Comparison of ENCODE assay signal across 8 cellular contexts in genomic region chr11:128496684-128497056, GRCh38.
DNase-seq lines count a peak whose midpoint lies in the region; ATAC-seq and TF ChIP-seq lines count a peak whose summit lies in the region.

No MANE protein-coding gene starts in this region.

- H3K4me3 Mint-ChIP-seq in activated naive CD8-positive, alpha-beta T cell treated with anti-CD3 and anti-CD28 coated beads for 36 hours = peak overlapping the region; percentile 79
- no peak overlapping the region for H3K4me3 Mint-ChIP-seq in mesothelial cell of epicardium

- peaks cover 44% of the 10 kb centered on the region for H3K36me3 ChIP-seq in BLaER1

- H3K36me3 Mint-ChIP-seq in activated naive CD8-positive, alpha-beta T cell treated with anti-CD3 and anti-CD28 coated beads for 36 hours = peaks cover 84% of the 10 kb centered on the region
- no peaks in the 10 kb centered on the region for H3K36me3 Mint-ChIP-seq in mesothelial cell of epicardium

- peaks cover 95% of the 10 kb centered on the region for H3K4me1 Mint-ChIP-seq in activated naive CD8-positive, alpha-beta T cell treated with anti-CD3 and anti-CD28 coated beads for 36 hours
- peaks cover 66% of the 10 kb centered on the region for H3K4me1 Mint-ChIP-seq in mesothelial cell of epicardium

- no peaks in the 10 kb centered on the region for H3K9me3 ChIP-seq in BLaER1

- no peaks in the 10 kb centered on the region for H3K27me3 Mint-ChIP-seq in activated naive CD8-positive, alpha-beta T cell treated with anti-CD3 and anti-CD28 coated beads for 36 hours
- no peaks in the 10 kb centered on the region for H3K27me3 Mint-ChIP-seq in mesothelial cell of epicardium (ENCODE audit: low read depth)

- no peak overlapping the region for H3K27ac ChIP-seq in BLaER1

- peak overlapping the region; percentile 61 for H3K4me2 ChIP-seq in BLaER1

- H3K27me3 ChIP-seq in BLaER1 = no peaks in the 10 kb centered on the region

- peak overlapping the region; percentile 96 for H3K27ac Mint-ChIP-seq in activated naive CD8-positive, alpha-beta T cell treated with anti-CD3 and anti-CD28 coated beads for 36 hours
- H3K27ac Mint-ChIP-seq in mesothelial cell of epicardium = peak overlapping the region; percentile 89

- no peak overlapping the region for H3K9ac ChIP-seq in BLaER1

- no peak overlapping the region for H3K4me3 ChIP-seq in BLaER1

- ATAC-seq in HG03103 (IDR thresholded peaks at IDR 0.05; ENCODE audit: low read depth, unreplicated experiment) (peak; percentile 17), HG03039 (IDR thresholded peaks at IDR 0.05; ENCODE audit: unreplicated experiment) (no peak), GM19467 (IDR thresholded peaks at IDR 0.05; ENCODE audit: unreplicated experiment) (no peak)

- peaks cover 59% of the 10 kb centered on the region for H4K20me1 ChIP-seq in BLaER1

- no peak for DNase-seq in activated naive CD8-positive, alpha-beta T cell treated with anti-CD3 and anti-CD28 coated beads for 36 hours
- DNase-seq in mesothelial cell of epicardium (ENCODE audit: low spot score in 2 of 2, unreplicated experiment in 2 of 2) (no peak), superior temporal gyrus (ENCODE audit: extremely low spot score) (no peak)
- no peak for DNase-seq in activated effector memory CD4-positive, alpha-beta T cell treated with anti-CD3 and anti-CD28 coated beads, Interleukin-2, amount 50 U/mL, for 16 hours

- no peak for TF ChIP-seq CTCF in mesothelial cell of epicardium (IDR thresholded peaks at IDR 0.05; ENCODE audit: unreplicated experiment)

- peaks cover 27% of the 10 kb centered on the region for H3K4me1 ChIP-seq in BLaER1

- H3K9me3 Mint-ChIP-seq in activated naive CD8-positive, alpha-beta T cell treated with anti-CD3 and anti-CD28 coated beads for 36 hours = no peaks in the 10 kb centered on the region
- no peaks in the 10 kb centered on the region for H3K9me3 Mint-ChIP-seq in mesothelial cell of epicardium
